Comparison of ENCODE assay signal across 8 cellular contexts in genomic region chr9:93304574-93305496, GRCh38.
DNase-seq lines count a peak whose midpoint lies in the region; ATAC-seq and TF ChIP-seq lines count a peak whose summit lies in the region.

No MANE protein-coding gene starts in this region.

- H3K4me1 ChIP-seq in left ventricle myocardium inferior, result peaks cover 59% of the 10 kb centered on the region

- H3K27ac ChIP-seq in left ventricle myocardium inferior (replicated peaks), result peak overlapping the region; percentile 60

- ATAC-seq in T-helper 17 cell (no peak), HG03135 (IDR thresholded peaks at IDR 0.05; ENCODE audit: unreplicated experiment) (no peak)

- TF ChIP-seq CTCF in LNCaP clone FGC (IDR thresholded peaks at IDR 0.05; ENCODE audit: control insufficient read depth, extremely low read depth, insufficient read depth) (peak; percentile 83), left ventricle myocardium inferior (IDR thresholded peaks at IDR 0.05; ENCODE audit: borderline replicate concordance) (peak; percentile 71)

- no peak overlapping the region for H3K4me3 ChIP-seq in LNCaP clone FGC (ENCODE audit: low read depth, low read length)
- no peak overlapping the region for H3K4me3 ChIP-seq in left ventricle myocardium inferior

- DNase-seq in NCI-H146 (lab: John Stamatoyannopoulos, UW) (peak; percentile 10), NCI-H146 treated with DMSO at 0.1 percent for 48 hours (lab: John Stamatoyannopoulos, UW; ENCODE audit: unreplicated experiment) (no peak), LNCaP clone FGC (ENCODE audit: low read depth) (peak; percentile 8), amniotic epithelial cell (ENCODE audit: low read depth) (peak; percentile 33), left ventricle myocardium inferior (peak; percentile 50), retina (peak; percentile 74), T-helper 17 cell (no peak)

- no peaks in the 10 kb centered on the region for H3K36me3 Mint-ChIP-seq in T-helper 17 cell (ENCODE audit: low read depth)

- no peaks in the 10 kb centered on the region for H3K27me3 ChIP-seq in left ventricle myocardium inferior (ENCODE audit: low read depth)

- H3K27me3 Mint-ChIP-seq in T-helper 17 cell, result peaks cover 19% of the 10 kb centered on the region

- peaks cover 3% of the 10 kb centered on the region for H3K36me3 ChIP-seq in left ventricle myocardium inferior

- intact Hi-C loops in left ventricle myocardium inferior (cut with micrococcal nuclease), result loop anchor here (10.0 kb wide), 1 partner anchor 150 kb away; no protein-coding TSS in a partner anchor

- H3K27ac Mint-ChIP-seq in T-helper 17 cell, result no peak overlapping the region

- H3K9me3 ChIP-seq in left ventricle myocardium inferior (replicated peaks) (no peaks in the 10 kb centered on the region), T-helper 17 cell (ENCODE audit: control insufficient read depth, low read length, poor library complexity, severe bottlenecking) (no peaks in the 10 kb centered on the region)

- H3K4me3 Mint-ChIP-seq in T-helper 17 cell, result no peak overlapping the region

- peaks cover 1% of the 10 kb centered on the region for H3K4me1 Mint-ChIP-seq in T-helper 17 cell

Comparison
In these comparisons a context has a peak if more than half of its experiments do, and no peak if none do; other contexts are left out.
1. DNase-seq: peak in NCI-H146 (single experiment), LNCaP clone FGC (single experiment), amniotic epithelial cell (single experiment), left ventricle myocardium inferior (single experiment) and retina (single experiment); none in NCI-H146 treated with DMSO at 0.1 percent for 48 hours (single experiment) and T-helper 17 cell (0 of 3).